ENCODE assay signal across 8 cellular contexts in genomic region chr22:50544078-50544745, GRCh38. TPM values are rescaled to one million over a fixed set of nuclear protein-coding genes. Genes with fewer than 3 reads are reported as not detected.
DNase-seq lines count a peak whose midpoint lies in the region; ATAC-seq, FAIRE-seq and TF ChIP-seq lines count a peak whose summit lies in the region.

No MANE protein-coding gene starts in this region.

- peaks cover 24% of the 10 kb centered on the region for H3K27me3 ChIP-seq in fibroblast of lung (ENCODE audit: control insufficient read depth, insufficient read depth, low read length)
- peaks cover 45% of the 10 kb centered on the region for H3K27me3 ChIP-seq in osteoblast (ENCODE audit: insufficient read depth, low read length)
- no peaks in the 10 kb centered on the region for H3K27me3 ChIP-seq in thyroid gland

- peak; percentile 38 to 39 for ATAC-seq in activated T-cell treated with anti-CD3 and anti-CD28 coated beads, Interleukin-2, amount 50 U/mL, for 72 hours (replicated peaks in 1 of 2)
- no peak for ATAC-seq in GM21381 (IDR thresholded peaks at IDR 0.05; ENCODE audit: unreplicated experiment)
- no peak for ATAC-seq in HG03095 (IDR thresholded peaks at IDR 0.05; ENCODE audit: unreplicated experiment)

- H3K9me3 ChIP-seq in fibroblast of lung (ENCODE audit: control insufficient read depth, insufficient read depth, low read depth, low read length), result no peaks in the 10 kb centered on the region
- no peaks in the 10 kb centered on the region for H3K9me3 ChIP-seq in osteoblast (ENCODE audit: low read depth, low read length)
- H3K9me3 ChIP-seq in thyroid gland, result no peaks in the 10 kb centered on the region

- H3K4me1 ChIP-seq in fibroblast of lung (ENCODE audit: control insufficient read depth, extremely low read depth, insufficient read depth, low read length), result peaks cover 5% of the 10 kb centered on the region
- H3K4me1 ChIP-seq in osteoblast (ENCODE audit: insufficient read depth, low read length), result peaks cover 15% of the 10 kb centered on the region
- H3K4me1 ChIP-seq in thyroid gland, result peaks cover 13 to 50% of the 10 kb centered on the region in 2 donors

- peaks cover 55% of the 10 kb centered on the region for H3K4me1 Mint-ChIP-seq in activated T-cell treated with anti-CD3 and anti-CD28 coated beads, Interleukin-2, amount 50 U/mL, for 72 hours (ENCODE audit: low read depth)

- 6 to 7% methylated on average over 38 to 39 of the region's 52 CpGs for WGBS in thyroid gland, 2 donors

- H3K27me3 Mint-ChIP-seq in activated T-cell treated with anti-CD3 and anti-CD28 coated beads, Interleukin-2, amount 50 U/mL, for 72 hours (ENCODE audit: low read depth), result no peaks in the 10 kb centered on the region

- H3K36me3 ChIP-seq in fibroblast of lung (ENCODE audit: control insufficient read depth, insufficient read depth, low read length) (no peaks in the 10 kb centered on the region), osteoblast (ENCODE audit: insufficient read depth, low read length) (no peaks in the 10 kb centered on the region), thyroid gland (no peaks in the 10 kb centered on the region)

- peaks cover 6% of the 10 kb centered on the region in 2 donors for H3K36me3 Mint-ChIP-seq in activated T-cell treated with anti-CD3 and anti-CD28 coated beads, Interleukin-2, amount 50 U/mL, for 72 hours (ENCODE audit: insufficient read depth in 2 of 2)

- peak; percentile 88 for FAIRE-seq in GM12891 (lab: Jason Lieb, UNC)

- H3K9me3 Mint-ChIP-seq in activated T-cell treated with anti-CD3 and anti-CD28 coated beads, Interleukin-2, amount 50 U/mL, for 72 hours, result peaks cover 2 to 4% of the 10 kb centered on the region in 2 donors

- H3K4me3 ChIP-seq in fibroblast of lung (replicated peaks in 1 of 4; ENCODE audit: control extremely low read depth in 1 of 4, insufficient read depth in 1 of 4, low read depth in 3 of 4, low read length in 4 of 4), result peak overlapping the region in 2 of 4 experiments; percentile 1 to 31
- peak overlapping the region; percentile 61 for H3K4me3 ChIP-seq in osteoblast (ENCODE audit: insufficient read depth, low read length)
- peak overlapping the region in 1 of 3 donors; percentile 25 for H3K4me3 ChIP-seq in thyroid gland (replicated peaks in 1 of 3)

- H3K79me2 ChIP-seq in fibroblast of lung (ENCODE audit: control insufficient read depth, insufficient read depth, low read length) (no peaks in the 10 kb centered on the region), osteoblast (ENCODE audit: insufficient read depth, low read length) (no peaks in the 10 kb centered on the region)

- H3K27ac ChIP-seq in fibroblast of lung (ENCODE audit: insufficient read depth, low read length) (no peak overlapping the region), osteoblast (ENCODE audit: low read depth, low read length) (no peak overlapping the region), thyroid gland (peak overlapping the region in 2 of 3 donors; percentile 14 to 76)

- H3K4me3 Mint-ChIP-seq in activated T-cell treated with anti-CD3 and anti-CD28 coated beads, Interleukin-2, amount 50 U/mL, for 72 hours, result peak overlapping the region; percentile 71 to 74

- H4K20me1 ChIP-seq in fibroblast of lung (ENCODE audit: control insufficient read depth, extremely low read depth, insufficient read depth, low read length), result no peaks in the 10 kb centered on the region
- no peaks in the 10 kb centered on the region for H4K20me1 ChIP-seq in osteoblast (ENCODE audit: insufficient read depth, low read length)

- H3K4me2 ChIP-seq in fibroblast of lung (ENCODE audit: extremely low read depth, insufficient read depth, low read length) (peak overlapping the region; percentile 40), osteoblast (ENCODE audit: insufficient read depth, low read length) (peak overlapping the region; percentile 78)

- peak overlapping the region; percentile 19 for H2AFZ ChIP-seq in fibroblast of lung (ENCODE audit: low read length)
- peak overlapping the region; percentile 44 for H2AFZ ChIP-seq in osteoblast (ENCODE audit: low read length)

- no peak overlapping the region for H3K9ac ChIP-seq in fibroblast of lung (ENCODE audit: insufficient read depth, low read length)

- DNase-seq in GM12891 (ENCODE audit: insufficient read length, low spot score) (peak; percentile 80), NCI-H226 (peak; percentile 60), fibroblast of lung (ENCODE audit: low read depth in 2 of 2) (peak; percentile 55 to 64), osteoblast (ENCODE audit: insufficient read length, low spot score, missing footprints) (peak; percentile 98), thyroid gland (peak; percentile 72 to 74)
- DNase-seq in activated T-cell treated with anti-CD3 and anti-CD28 coated beads, Interleukin-2, amount 50 U/mL, for 72 hours, result peak; percentile 91 to 93

- intact Hi-C loops in thyroid gland (cut with DNase I), result no loop called here

- peak overlapping the region; percentile 47 for H3K27ac Mint-ChIP-seq in activated T-cell treated with anti-CD3 and anti-CD28 coated beads, Interleukin-2, amount 50 U/mL, for 72 hours

- TF ChIP-seq POLR2A in GM12891 (IDR thresholded peaks at IDR 0.05; ENCODE audit: low read depth, low read length), result no peak
- TF ChIP-seq POLR2A in thyroid gland (IDR thresholded peaks at IDR 0.05), result no peak

- peak; percentile 47 to 63 for TF ChIP-seq CTCF in fibroblast of lung (conservative IDR thresholded peaks at IDR 0.05 in 1 of 2, IDR thresholded peaks at IDR 0.05 in 1 of 2; ENCODE audit: low read depth in 1 of 2, low read length in 2 of 2)
- peak; percentile 40 for TF ChIP-seq CTCF in osteoblast (IDR thresholded peaks at IDR 0.05; ENCODE audit: extremely low read depth, low read depth, low read length)
- peak; percentile 14 to 64 (median 39) for TF ChIP-seq CTCF in thyroid gland (IDR thresholded peaks at IDR 0.05)

TF ChIP-seq in GM12891, 5 proteins besides CTCF, POLR2A, EP300 and RAD21:
- TF ChIP-seq TAF1 (IDR thresholded peaks at IDR 0.05; ENCODE audit: low read depth, low read length), result no peak
- no peak for TF ChIP-seq SPI1 (IDR thresholded peaks at IDR 0.05; ENCODE audit: low read depth, low read length)
- peak; percentile 77 for TF ChIP-seq PAX5 (IDR thresholded peaks at IDR 0.05; ENCODE audit: insufficient read depth, low read length, severe bottlenecking)
- no peak for TF ChIP-seq POLR2AphosphoS5 (IDR thresholded peaks at IDR 0.05; ENCODE audit: low read depth, low read length)
- TF ChIP-seq POU2F2 (IDR thresholded peaks at IDR 0.05; ENCODE audit: low read depth, low read length), result no peak

RNA-seq across cellular contexts. Expression of gene KLHDC7B, which starts 1.5 kb away (rescaled TPM):
- polyA plus RNA-seq in GM12891 (2012; ENCODE audit: low read depth, missing spikeins), result 2.6 TPM
- 10 to 100 TPM; 45.5 to 49.1 TPM for total RNA-seq in activated T-cell treated with anti-CD3 and anti-CD28 coated beads, Interleukin-2, amount 50 U/mL, for 72 hours
- total RNA-seq in fibroblast of lung (0.17 and 0.51 TPM in 2 replicates), osteoblast (0.29 and 0.72 TPM in 2 replicates), thyroid gland (under 1 TPM in 1 of 4 donors, not detected in 3; 0.27 TPM)
- polyA plus RNA-seq in fibroblast of lung, result 0.02 TPM in 1 of 2 replicates, not detected in the other
- polyA plus RNA-seq in fibroblast of lung (2012), result 0.02 and 0.05 TPM in 2 replicates
- not detected in 2 replicates for polyA minus RNA-seq in fibroblast of lung (ENCODE audit: low replicate concordance)

RNA-seq across cellular contexts. Expression of gene TYMP, which starts 14.4 kb away (rescaled TPM):
- polyA plus RNA-seq in GM12891 (2012; ENCODE audit: low read depth, missing spikeins), result 14.0 TPM
- 100 to 1,000 TPM in 1 of 2 donors, 10 to 100 TPM in 1; 71.5 to 101 TPM for total RNA-seq in activated T-cell treated with anti-CD3 and anti-CD28 coated beads, Interleukin-2, amount 50 U/mL, for 72 hours
- total RNA-seq in fibroblast of lung, result 40.1 and 40.8 TPM in 2 replicates
- polyA plus RNA-seq in fibroblast of lung, result 2.3 and 3.7 TPM in 2 replicates
- polyA plus RNA-seq in fibroblast of lung (2012), result 5.9 and 8.0 TPM in 2 replicates
- 2.9 and 4.9 TPM in 2 replicates for polyA minus RNA-seq in fibroblast of lung (ENCODE audit: low replicate concordance)
- 14.4 and 30.0 TPM in 2 replicates for total RNA-seq in osteoblast
- 10 to 100 TPM; 28.0 to 61.0 (median 33.6) TPM for total RNA-seq in thyroid gland

RNA-seq across cellular contexts. Expression of gene SYCE3, which starts 18.5 kb away (rescaled TPM):
- 1.9 TPM for polyA plus RNA-seq in GM12891 (2012; ENCODE audit: low read depth, missing spikeins)
- 1 to 10 TPM; 1.7 TPM for total RNA-seq in activated T-cell treated with anti-CD3 and anti-CD28 coated beads, Interleukin-2, amount 50 U/mL, for 72 hours
- total RNA-seq in fibroblast of lung, result 0.33 TPM in 1 of 2 replicates, not detected in the other
- polyA plus RNA-seq in fibroblast of lung, result 0.30 TPM in 1 of 2 replicates, not detected in the other
- polyA plus RNA-seq in fibroblast of lung (2012), result not detected in 2 replicates
- polyA minus RNA-seq in fibroblast of lung (ENCODE audit: low replicate concordance), result not detected in 2 replicates
- not detected in 2 replicates for total RNA-seq in osteoblast
- 1 to 10 TPM in 3 of 4 donors, not detected in 1; 3.5 to 6.0 (median 4.3) TPM for total RNA-seq in thyroid gland

RNA-seq across cellular contexts. Expression of gene SCO2, which starts 18.8 kb away (rescaled TPM):
- 4.2 TPM for polyA plus RNA-seq in GM12891 (2012; ENCODE audit: low read depth, missing spikeins)
- 1 to 10 TPM; 8.3 to 8.5 TPM for total RNA-seq in activated T-cell treated with anti-CD3 and anti-CD28 coated beads, Interleukin-2, amount 50 U/mL, for 72 hours
- total RNA-seq in fibroblast of lung (3.1 and 3.6 TPM in 2 replicates), osteoblast (5.1 and 5.6 TPM in 2 replicates), thyroid gland (1 to 10 TPM in 3 of 4 donors, not detected in 1; 2.6 to 5.5 (median 2.9) TPM)
- 0.42 and 0.66 TPM in 2 replicates for polyA plus RNA-seq in fibroblast of lung
- 1.1 and 1.8 TPM in 2 replicates for polyA plus RNA-seq in fibroblast of lung (2012)
- polyA minus RNA-seq in fibroblast of lung (ENCODE audit: low replicate concordance), result 0.96 TPM in 1 of 2 replicates, not detected in the other

RNA-seq across cellular contexts. Expression of gene CPT1B, which starts 34.0 kb away (rescaled TPM):
- 49.4 TPM for polyA plus RNA-seq in GM12891 (2012; ENCODE audit: low read depth, missing spikeins)
- 10 to 100 TPM; 85.3 to 88.0 TPM for total RNA-seq in activated T-cell treated with anti-CD3 and anti-CD28 coated beads, Interleukin-2, amount 50 U/mL, for 72 hours
- 2.6 and 4.8 TPM in 2 replicates for total RNA-seq in fibroblast of lung
- 0.70 and 0.82 TPM in 2 replicates for polyA plus RNA-seq in fibroblast of lung
- polyA plus RNA-seq in fibroblast of lung (2012), result 0.91 and 1.2 TPM in 2 replicates
- 2.3 TPM in 1 of 2 replicates, not detected in the other for polyA minus RNA-seq in fibroblast of lung (ENCODE audit: low replicate concordance)
- 1.8 and 2.1 TPM in 2 replicates for total RNA-seq in osteoblast
- 10 to 100 TPM in 3 of 4 donors, 1 to 10 TPM in 1; 9.7 to 38.7 (median 14.9) TPM for total RNA-seq in thyroid gland

Comparison
In these comparisons a context has a peak if more than half of its experiments do, and no peak if none do; other contexts are left out.
1. ATAC-seq: peak in activated T-cell treated with anti-CD3 and anti-CD28 coated beads, Interleukin-2, amount 50 U/mL, for 72 hours (2 of 2); none in GM21381 (single experiment) and HG03095 (single experiment).
2. H3K27ac ChIP-seq: peak in thyroid gland (2 of 3); none in fibroblast of lung (single experiment) and osteoblast (single experiment).
3. RNA of gene KLHDC7B, which starts 1.5 kb away (total RNA-seq): 45.5 to 49.1 TPM in activated T-cell treated with anti-CD3 and anti-CD28 coated beads, Interleukin-2, amount 50 U/mL, for 72 hours; 0.29 to 0.72 TPM in osteoblast, 0.17 to 0.51 TPM in fibroblast of lung and 0.27 TPM in thyroid gland; every median in the first group is over 10 times any median in the second.
4. Peak in every context shown above with its lines, with median percentiles within 50 percentile points of each other: DNase-seq and CTCF ChIP-seq.